15 cellular contexts compared by ENCODE assay signal in the genomic region with DNA sequence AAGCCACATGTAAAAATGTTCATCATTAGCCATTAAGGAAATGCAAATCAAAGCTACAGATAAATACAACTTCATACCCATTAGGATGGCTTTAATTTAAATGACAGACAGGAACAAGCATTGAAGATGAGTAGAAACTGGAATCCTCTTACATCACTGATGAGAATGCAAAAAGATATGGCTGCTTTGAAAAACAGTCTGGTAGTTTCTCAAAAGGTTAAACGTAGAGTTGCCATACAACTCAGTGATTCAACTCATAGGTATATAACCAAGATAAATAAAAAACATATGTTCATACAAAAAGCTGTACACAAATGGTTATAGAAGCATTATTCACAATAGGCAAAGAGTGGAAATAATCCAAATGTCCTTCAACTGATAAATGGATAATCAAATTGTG.
DNase-seq lines count a peak whose midpoint lies in the region; FAIRE-seq and TF ChIP-seq lines count a peak whose summit lies in the region.
"Had no signal": no experiment of that assay in that cellular context is flagged by ENCODE, and none has a peak within 500 bp of the region (broad histone marks: within the 10 kb centered on the region; RNA-seq: fewer than 3 reads in every experiment).

No MANE protein-coding gene starts in this region.

- no peak for TF ChIP-seq POLR2A in H54 (IDR thresholded peaks at IDR 0.05; ENCODE audit: low read depth, low read length)

- H3K79me2 ChIP-seq in MM.1S (ENCODE audit: low read length): no peaks in the 10 kb centered on the region

- H3K9me2 ChIP-seq in MM.1S (replicated peaks; ENCODE audit: insufficient read depth, low read length): no peaks in the 10 kb centered on the region

- FAIRE-seq in H54 (lab: Jason Lieb, UNC) (peak; percentile 61), bronchial epithelial cell (lab: Jason Lieb, UNC) (no peak), D721Med (lab: Jason Lieb, UNC) (no peak)
- FAIRE-seq: GM19239, H1 had no signal

- in situ Hi-C loops in GM13977 (cut with MboI; ENCODE audit: low pct_unique_long_range_greater_than_20kb, low sequenced_read_pairs, unreplicated experiment): no loop called here

- H3K27ac ChIP-seq in MM.1S (ENCODE audit: low read length): no peak overlapping the region
- H3K27ac ChIP-seq: BLaER1 had no signal

- H3K4me2 ChIP-seq in MM.1S (ENCODE audit: low read depth, low read length): peak overlapping the region; percentile 23; the same call in 1 of the 2 replicates
- H3K4me2 ChIP-seq: BLaER1 had no signal

- no peak overlapping the region for H3K9ac ChIP-seq in MM.1S (ENCODE audit: low read length)
- H3K9ac ChIP-seq: BLaER1 had no signal

- H3K36me3 ChIP-seq in MM.1S (replicated peaks; ENCODE audit: insufficient read depth, low read length): no peaks in the 10 kb centered on the region
- H3K36me3 ChIP-seq in bronchial epithelial cell (ENCODE audit: control insufficient read depth, insufficient read depth, low read length): no peaks in the 10 kb centered on the region
- H3K36me3 ChIP-seq: BLaER1, HAP-1 had no signal

- H3K27me3 ChIP-seq in MM.1S (replicated peaks; ENCODE audit: insufficient read depth, low read length) (no peaks in the 10 kb centered on the region), bronchial epithelial cell (ENCODE audit: control insufficient read depth, insufficient read depth, low read length) (no peaks in the 10 kb centered on the region)
- H3K27me3 ChIP-seq: BLaER1 had no signal

- no peaks in the 10 kb centered on the region for H4K20me1 ChIP-seq in MM.1S (ENCODE audit: insufficient read depth, low read length)
- H4K20me1 ChIP-seq: BLaER1 had no signal

- peaks cover 12% of the 10 kb centered on the region for H3K4me1 ChIP-seq in MM.1S (ENCODE audit: low read length)
- H3K4me1 ChIP-seq: BLaER1, HAP-1 had no signal

- intact Hi-C loops in posterior vena cava (cut with DNase I): no loop called here

- no peak overlapping the region for H2AFZ ChIP-seq in MM.1S (ENCODE audit: low read length)

- no peaks in the 10 kb centered on the region for H3K9me3 ChIP-seq in MM.1S (replicated peaks; ENCODE audit: insufficient read depth, low read length)
- H3K9me3 ChIP-seq: BLaER1, HAP-1 had no signal

- H3F3A ChIP-seq in MM.1S (ENCODE audit: insufficient read depth, low read length): no peaks in the 10 kb centered on the region

- no peak for TF ChIP-seq CTCF in MM.1S (IDR thresholded peaks at IDR 0.05; ENCODE audit: low read length)
- no peak for TF ChIP-seq CTCF in bronchial epithelial cell (IDR thresholded peaks at IDR 0.05; ENCODE audit: insufficient read depth, low read length, severe bottlenecking)
- no peak for TF ChIP-seq CTCF in fibroblast of villous mesenchyme (IDR thresholded peaks at IDR 0.05; ENCODE audit: insufficient read depth, low read depth, low read length)
- no peak for TF ChIP-seq CTCF in GM13977 (IDR thresholded peaks at IDR 0.05; ENCODE audit: extremely low read depth, insufficient read depth, missing control alignments)
- no peak for TF ChIP-seq CTCF in D721Med (IDR thresholded peaks at IDR 0.05; ENCODE audit: insufficient read depth, missing control alignments)

- DNase-seq in H54 (ENCODE audit: insufficient read length, low spot score): no peak
- DNase-seq in MM.1S: no peak
- DNase-seq in bronchial epithelial cell (ENCODE audit: low read depth): peak; percentile 65
- peak; percentile 3 for DNase-seq in fibroblast of villous mesenchyme (ENCODE audit: low read depth)
- no peak for DNase-seq in posterior vena cava (ENCODE audit: low spot score)
- no peak for DNase-seq in GM13977 (ENCODE audit: low spot score)
- no peak for DNase-seq in D721Med (ENCODE audit: insufficient read length, low spot score)
- DNase-seq: 8988T; CD4-positive, alpha-beta memory T cell; DMS79 treated with DMSO at 0.1 percent for 48 hours; GF-D8 had no signal

- H3K4me3 ChIP-seq in MM.1S (ENCODE audit: low read length) (no peak overlapping the region), bronchial epithelial cell (ENCODE audit: low read depth, low read length) (no peak overlapping the region), fibroblast of villous mesenchyme (ENCODE audit: low read depth, low read length) (no peak overlapping the region)
- H3K4me3 ChIP-seq: BLaER1, HAP-1 had no signal

Comparison
In these comparisons a context has a peak if more than half of its experiments do, and no peak if none do; other contexts are left out.
1. DNase-seq: peak in bronchial epithelial cell (single experiment) and fibroblast of villous mesenchyme (single experiment); none in H54 (single experiment), MM.1S (single experiment), posterior vena cava (single experiment), GM13977 (single experiment) and D721Med (single experiment).